Comparison of ENCODE assay signal across 27 cellular contexts in the genomic region with DNA sequence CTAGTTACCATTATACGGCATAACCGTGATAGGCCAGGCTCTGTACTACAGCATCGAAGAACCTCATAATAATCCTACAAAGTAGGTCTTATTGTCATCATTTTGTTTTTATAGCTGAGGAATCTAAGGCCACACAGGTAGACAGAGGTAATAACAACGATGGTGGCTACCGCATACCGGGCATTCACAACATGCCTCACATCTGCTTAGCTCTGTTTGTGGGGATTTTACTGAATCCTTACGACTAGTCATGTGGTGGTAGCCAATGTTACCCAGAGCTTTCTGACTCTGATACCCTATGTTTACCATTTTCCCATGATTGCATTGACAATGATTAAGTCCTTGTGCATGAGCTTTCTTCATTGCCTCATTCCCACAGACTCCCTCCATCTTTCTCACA.
"Had no signal": no experiment of that assay in that cellular context is flagged by ENCODE, and none has a peak within 500 bp of the region (broad histone marks: within the 10 kb centered on the region; RNA-seq: fewer than 3 reads in every experiment).

No MANE protein-coding gene starts in this region.

- H3K36me3 Mint-ChIP-seq: naive B cell; natural killer cell treated with Interleukin-12 subunit alpha and Interleukin-12 subunit beta and Interleukin-15 and Interleukin-18, amount 100 ng/mL, for 72 hours; stimulated activated effector memory CD8-positive, alpha-beta T cell treated with anti-CD3 and anti-CD28 coated beads, Interleukin-12 subunit alpha, Interleukin-12 subunit beta, amount 100 ng/mL, for 72 hours; stimulated activated naive B cell treated with anti-CD40 and anti-IgM and Interleukin-4, amounts not matched to agents 10 μg/mL and 1 μg/mL and 100 μg/mL, for 72 hours; type B pancreatic cell had no signal

- H3K27ac Mint-ChIP-seq: naive B cell; naive thymus-derived CD8-positive, alpha-beta T cell; natural killer cell treated with Interleukin-12 subunit alpha and Interleukin-12 subunit beta and Interleukin-15 and Interleukin-18, amount 100 ng/mL, for 72 hours; stimulated activated effector memory CD8-positive, alpha-beta T cell treated with anti-CD3 and anti-CD28 coated beads, Interleukin-12 subunit alpha, Interleukin-12 subunit beta, amount 100 ng/mL, for 72 hours; stimulated activated naive B cell treated with anti-CD40 and anti-IgM and Interleukin-4, amounts not matched to agents 10 μg/mL and 1 μg/mL and 100 μg/mL, for 72 hours; stimulated activated naive CD8-positive, alpha-beta T cell treated with anti-CD3 and anti-CD28 coated beads, Interleukin-15, Interleukin-2, amounts not matched to agents 100 ng/mL and 50 ng/mL, for 24 hours; type B pancreatic cell had no signal

- DNase-seq: naive B cell; naive thymus-derived CD8-positive, alpha-beta T cell; nephron progenitor cell; nucleus accumbens; pancreas; right cardiac atrium; right lobe of liver; sigmoid colon; small intestine; stimulated activated CD4-positive, alpha-beta T cell treated with anti-CD3 and anti-CD28 coated beads, Interleukin-15, amount 100 ng/mL, for 24 hours; stimulated activated CD4-positive, alpha-beta T cell treated with anti-CD3 and anti-CD28 coated beads, Interleukin-2, amount 100 ng/mL, for 24 hours; stimulated activated CD4-positive, alpha-beta T cell treated with anti-CD3 and anti-CD28 coated beads, Interleukin-2, amount 100 ng/mL, for 48 hours; stimulated activated CD4-positive, alpha-beta T cell treated with anti-CD3 and anti-CD28 coated beads, Interleukin-4, amount 100 ng/mL, for 24 hours; stimulated activated naive B cell treated with anti-CD40 and anti-IgM and Interleukin-4, amounts not matched to agents 10 μg/mL and 1 μg/mL and 100 μg/mL, for 72 hours; stimulated activated naive CD4-positive, alpha-beta T cell treated with Interleukin-2 at 50 U/mL for 16 hours; stomach; thyroid gland; upper lobe of right lung had no signal

- H3K9me3 ChIP-seq: neutrophil, pancreas, prostate gland, right lobe of liver, sigmoid colon, stomach, thoracic aorta, thyroid gland, upper lobe of right lung had no signal

- H3K4me3 Mint-ChIP-seq: naive B cell; naive thymus-derived CD8-positive, alpha-beta T cell; natural killer cell treated with Interleukin-12 subunit alpha and Interleukin-12 subunit beta and Interleukin-15 and Interleukin-18, amount 100 ng/mL, for 72 hours; nephron progenitor cell; neural crest cell; stimulated activated effector memory CD8-positive, alpha-beta T cell treated with anti-CD3 and anti-CD28 coated beads, Interleukin-12 subunit alpha, Interleukin-12 subunit beta, amount 100 ng/mL, for 72 hours; stimulated activated naive B cell treated with anti-CD40 and anti-IgM and Interleukin-4, amounts not matched to agents 10 μg/mL and 1 μg/mL and 100 μg/mL, for 72 hours; stimulated activated naive CD8-positive, alpha-beta T cell treated with anti-CD3 and anti-CD28 coated beads, Interleukin-15, Interleukin-2, amounts not matched to agents 100 ng/mL and 50 ng/mL, for 24 hours; type B pancreatic cell had no signal

- H3K9me3 Mint-ChIP-seq: naive thymus-derived CD8-positive, alpha-beta T cell; natural killer cell treated with Interleukin-12 subunit alpha and Interleukin-12 subunit beta and Interleukin-15 and Interleukin-18, amount 100 ng/mL, for 72 hours; nephron progenitor cell; stimulated activated effector memory CD8-positive, alpha-beta T cell treated with anti-CD3 and anti-CD28 coated beads, Interleukin-12 subunit alpha, Interleukin-12 subunit beta, amount 100 ng/mL, for 72 hours had no signal

- H3K36me3 ChIP-seq: neutrophil, pancreas, prostate gland, right lobe of liver, sigmoid colon, stomach, thoracic aorta, thyroid gland, tibial nerve, upper lobe of right lung had no signal

- H3K4me1 ChIP-seq: pancreas, prostate gland, right lobe of liver, sigmoid colon, stomach, thyroid gland, tibial nerve, upper lobe of right lung had no signal

- H3K4me1 Mint-ChIP-seq: naive B cell; neural crest cell; stimulated activated effector memory CD8-positive, alpha-beta T cell treated with anti-CD3 and anti-CD28 coated beads, Interleukin-12 subunit alpha, Interleukin-12 subunit beta, amount 100 ng/mL, for 72 hours; stimulated activated naive B cell treated with anti-CD40 and anti-IgM and Interleukin-4, amounts not matched to agents 10 μg/mL and 1 μg/mL and 100 μg/mL, for 72 hours had no signal

- H3K27me3 ChIP-seq: neutrophil, pancreas, right lobe of liver, sigmoid colon, stomach, thyroid gland, tibial nerve had no signal

- ATAC-seq: naive thymus-derived CD8-positive, alpha-beta T cell; natural killer cell treated with Interleukin-12 subunit alpha and Interleukin-12 subunit beta and Interleukin-15 and Interleukin-18, amount 100 ng/mL, for 72 hours; pancreas; right cardiac atrium; right lobe of liver; stimulated activated effector memory CD8-positive, alpha-beta T cell treated with anti-CD3 and anti-CD28 coated beads, Interleukin-12 subunit alpha, Interleukin-12 subunit beta, amount 100 ng/mL, for 72 hours; stimulated activated naive B cell treated with anti-CD40 and anti-IgM and Interleukin-4, amounts not matched to agents 10 μg/mL and 1 μg/mL and 100 μg/mL, for 72 hours; upper lobe of right lung had no signal

- H3K27ac ChIP-seq: neutrophil, pancreas, prostate gland, right lobe of liver, sigmoid colon, stomach, thoracic aorta, thyroid gland, tibial nerve, upper lobe of right lung had no signal

- H3K4me3 ChIP-seq: pancreas, prostate gland, right lobe of liver, sigmoid colon, stomach, thoracic aorta, thyroid gland, tibial nerve, upper lobe of right lung had no signal
